Comparison of ENCODE assay signal across 8 cellular contexts in genomic region chr1:212286437-212287131, GRCh38. TPM values are rescaled to one million over a fixed set of nuclear protein-coding genes. Genes with fewer than 3 reads are reported as not detected.
DNase-seq lines count a peak whose midpoint lies in the region; ATAC-seq and TF ChIP-seq lines count a peak whose summit lies in the region.

No MANE protein-coding gene starts in this region.

- no peaks in the 10 kb centered on the region for H3K9me2 ChIP-seq in PC-3 (replicated peaks; ENCODE audit: low read length)

- peaks cover 2% of the 10 kb centered on the region for H3K36me3 Mint-ChIP-seq in activated naive CD4-positive, alpha-beta T cell treated with anti-CD3 and anti-CD28 coated beads, Interleukin-2, amount 50 U/mL, for 24 hours

- H3K9me3 ChIP-seq in PC-3 (ENCODE audit: low read length): no peaks in the 10 kb centered on the region
- H3K9me3 ChIP-seq in muscle layer of colon (ENCODE audit: low read length): no peaks in the 10 kb centered on the region

- BruUV-seq in PC-3 (replicated peaks; lab: Mats Ljungman, UMichigan): no TSS peak

- H3K27me3 ChIP-seq in PC-3 (ENCODE audit: low read length): no peaks in the 10 kb centered on the region
- no peaks in the 10 kb centered on the region for H3K27me3 ChIP-seq in muscle layer of colon (ENCODE audit: control insufficient read depth in 1 of 2, insufficient read depth in 2 of 2, low read length in 2 of 2)

- POLR2A ChIA-PET in PC-3 (lab: Charles Lee; ENCODE audit: unreplicated experiment): interaction anchor here (0.7 kb wide), 1 partner anchor 122 kb away, joined by 4 read pairs; no protein-coding TSS in a partner anchor

- H3K36me3 ChIP-seq in PC-3 (ENCODE audit: low read depth, low read length): no peaks in the 10 kb centered on the region
- no peaks in the 10 kb centered on the region for H3K36me3 ChIP-seq in muscle layer of colon (ENCODE audit: insufficient read depth, low read length)

- peak; percentile 0; the same call in 1 of the 2 replicates for ATAC-seq in PC-3
- ATAC-seq in HG03045 (IDR thresholded peaks at IDR 0.05; ENCODE audit: unreplicated experiment): no peak
- no peak for ATAC-seq in GM21619 (IDR thresholded peaks at IDR 0.05; ENCODE audit: unreplicated experiment)

- H3K4me1 ChIP-seq in PC-3 (ENCODE audit: insufficient read depth, low read length): peaks cover 44% of the 10 kb centered on the region
- H3K4me1 ChIP-seq in muscle layer of colon (ENCODE audit: insufficient read depth, low read length): peaks cover 27% of the 10 kb centered on the region

- CTCF ChIA-PET in PC-3 (lab: Charles Lee): interaction anchor here (0.6 to 1.4 kb wide), 4 partner anchors 85 to 251 kb away, joined by 3 to 15 read pairs (median 6); partner anchors contain the start of genes DTL and INTS7

- peaks cover 56% of the 10 kb centered on the region for H3K79me2 ChIP-seq in PC-3 (ENCODE audit: low read length)

- no peaks in the 10 kb centered on the region for H3K27me3 Mint-ChIP-seq in activated naive CD4-positive, alpha-beta T cell treated with anti-CD3 and anti-CD28 coated beads, Interleukin-2, amount 50 U/mL, for 24 hours

- intact Hi-C loops in PC-3 (cut with micrococcal nuclease): loop anchor here (10.0 kb wide), 2 partner anchors 148 to 278 kb away; partner anchors contain the start of gene NENF

- H3K27ac ChIP-seq in PC-3 (ENCODE audit: low read length) (peak overlapping the region; percentile 44), muscle layer of colon (ENCODE audit: low read depth, low read length) (peak overlapping the region; percentile 96)

- no peaks in the 10 kb centered on the region for H3K9me3 Mint-ChIP-seq in activated naive CD4-positive, alpha-beta T cell treated with anti-CD3 and anti-CD28 coated beads, Interleukin-2, amount 50 U/mL, for 24 hours

- peaks cover 63% of the 10 kb centered on the region for H3K4me1 Mint-ChIP-seq in activated naive CD4-positive, alpha-beta T cell treated with anti-CD3 and anti-CD28 coated beads, Interleukin-2, amount 50 U/mL, for 24 hours

- no peak for TF ChIP-seq CTCF in PC-3 (conservative IDR thresholded peaks at IDR 0.05; ENCODE audit: low read depth, low read length)

- peak overlapping the region; percentile 79 for H3K4me3 ChIP-seq in PC-3 (ENCODE audit: low read length)
- peak overlapping the region; percentile 94 to 98 for H3K4me3 ChIP-seq in muscle layer of colon (ENCODE audit: low read depth in 1 of 2, low read length in 2 of 2)

- H3K9ac ChIP-seq in PC-3 (ENCODE audit: low read length) (peak overlapping the region; percentile 54), muscle layer of colon (ENCODE audit: low read length) (peak overlapping the region; percentile 83)

- peak overlapping the region; percentile 89 for H3K4me2 ChIP-seq in PC-3 (ENCODE audit: low read length)

- peak overlapping the region; percentile 80 for H2AFZ ChIP-seq in PC-3 (ENCODE audit: low read length)

- H3K4me3 Mint-ChIP-seq in activated naive CD4-positive, alpha-beta T cell treated with anti-CD3 and anti-CD28 coated beads, Interleukin-2, amount 50 U/mL, for 24 hours: peak overlapping the region; percentile 100

- H4K20me1 ChIP-seq in PC-3 (ENCODE audit: low read length): 0 out of 2 replicates have a peak, but pooled peaks cover 8% of the 10 kb centered on the region

- H3K27ac Mint-ChIP-seq in activated naive CD4-positive, alpha-beta T cell treated with anti-CD3 and anti-CD28 coated beads, Interleukin-2, amount 50 U/mL, for 24 hours: peak overlapping the region; percentile 100

- DNase-seq in activated naive CD4-positive, alpha-beta T cell treated with anti-CD3 and anti-CD28 coated beads, Interleukin-2, amount 50 U/mL, for 16 hours: no peak
- DNase-seq in PC-3 (peak; percentile 59), dermis blood vessel endothelial cell (peak; percentile 36), amniotic stem cell (lab: John Stamatoyannopoulos, UW) (no peak)

- H3F3A ChIP-seq in PC-3 (ENCODE audit: low read length, unreplicated experiment): no peaks in the 10 kb centered on the region

RNA-seq across cellular contexts. Expression of gene PPP2R5A, which starts 1.4 kb away (rescaled TPM):
- total RNA-seq in PC-3 (2014; rRNA removed) (44.0 and 64.7 TPM in 2 replicates), dermis blood vessel endothelial cell (77.1 and 87.5 TPM in 2 replicates)

Comparison
In these comparisons a context has a peak if more than half of its experiments do, and no peak if none do; other contexts are left out.
1. DNase-seq: peak in PC-3 (single experiment) and dermis blood vessel endothelial cell (single experiment); none in activated naive CD4-positive, alpha-beta T cell treated with anti-CD3 and anti-CD28 coated beads, Interleukin-2, amount 50 U/mL, for 16 hours (single experiment) and amniotic stem cell (single experiment).